Comparison of ENCODE assay signal across 1 cellular context in the genomic region with DNA sequence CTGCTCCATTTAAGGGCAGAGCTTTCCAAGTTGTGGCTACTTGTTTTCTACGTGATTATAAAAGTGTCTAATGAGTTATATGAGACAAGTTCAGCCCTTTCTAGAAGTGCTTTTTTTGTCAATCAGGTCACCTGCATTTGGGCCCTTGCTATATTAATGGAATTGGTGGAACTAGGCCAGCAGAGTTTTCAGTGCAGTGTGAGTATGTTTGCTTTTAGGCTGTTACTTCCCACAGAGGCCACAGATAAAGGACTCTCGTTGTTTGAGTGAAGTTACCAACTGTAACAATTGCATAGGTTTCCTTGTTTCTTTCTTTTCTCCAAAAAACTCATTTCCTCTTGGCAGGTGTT.
A peak's percentile ranks its signal among the peaks of the same experiment; 100 is the strongest.
TF ChIP-seq lines count a peak whose summit lies in the region.

No MANE protein-coding gene starts in this region.

TF ChIP-seq in K562, 482 proteins besides CTCF, POLR2A, EP300 and RAD21 (continued from another document):
- TF ChIP-seq, protein P1, sequence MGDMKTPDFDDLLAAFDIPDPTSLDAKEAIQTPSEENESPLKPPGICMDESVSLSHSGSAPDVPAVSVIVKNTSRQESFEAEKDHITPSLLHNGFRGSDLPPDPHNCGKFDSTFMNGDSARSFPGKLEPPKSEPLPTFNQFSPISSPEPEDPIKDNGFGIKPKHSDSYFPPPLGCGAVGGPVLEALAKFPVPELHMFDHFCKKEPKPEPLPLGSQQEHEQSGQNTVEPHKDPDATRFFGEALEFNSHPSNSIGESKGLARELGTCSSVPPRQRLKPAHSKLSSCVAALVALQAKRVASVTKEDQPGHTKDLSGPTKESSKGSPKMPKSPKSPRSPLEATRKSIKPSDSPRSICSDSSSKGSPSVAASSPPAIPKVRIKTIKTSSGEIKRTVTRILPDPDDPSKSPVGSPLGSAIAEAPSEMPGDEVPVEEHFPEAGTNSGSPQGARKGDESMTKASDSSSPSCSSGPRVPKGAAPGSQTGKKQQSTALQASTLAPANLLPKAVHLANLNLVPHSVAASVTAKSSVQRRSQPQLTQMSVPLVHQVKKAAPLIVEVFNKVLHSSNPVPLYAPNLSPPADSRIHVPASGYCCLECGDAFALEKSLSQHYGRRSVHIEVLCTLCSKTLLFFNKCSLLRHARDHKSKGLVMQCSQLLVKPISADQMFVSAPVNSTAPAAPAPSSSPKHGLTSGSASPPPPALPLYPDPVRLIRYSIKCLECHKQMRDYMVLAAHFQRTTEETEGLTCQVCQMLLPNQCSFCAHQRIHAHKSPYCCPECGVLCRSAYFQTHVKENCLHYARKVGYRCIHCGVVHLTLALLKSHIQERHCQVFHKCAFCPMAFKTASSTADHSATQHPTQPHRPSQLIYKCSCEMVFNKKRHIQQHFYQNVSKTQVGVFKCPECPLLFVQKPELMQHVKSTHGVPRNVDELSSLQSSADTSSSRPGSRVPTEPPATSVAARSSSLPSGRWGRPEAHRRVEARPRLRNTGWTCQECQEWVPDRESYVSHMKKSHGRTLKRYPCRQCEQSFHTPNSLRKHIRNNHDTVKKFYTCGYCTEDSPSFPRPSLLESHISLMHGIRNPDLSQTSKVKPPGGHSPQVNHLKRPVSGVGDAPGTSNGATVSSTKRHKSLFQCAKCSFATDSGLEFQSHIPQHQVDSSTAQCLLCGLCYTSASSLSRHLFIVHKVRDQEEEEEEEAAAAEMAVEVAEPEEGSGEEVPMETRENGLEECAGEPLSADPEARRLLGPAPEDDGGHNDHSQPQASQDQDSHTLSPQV (IDR thresholded peaks at IDR 0.05), result 0 out of 2 replicates have a peak, but pooled peaks have one; percentile 40
- TF ChIP-seq, protein P2, sequence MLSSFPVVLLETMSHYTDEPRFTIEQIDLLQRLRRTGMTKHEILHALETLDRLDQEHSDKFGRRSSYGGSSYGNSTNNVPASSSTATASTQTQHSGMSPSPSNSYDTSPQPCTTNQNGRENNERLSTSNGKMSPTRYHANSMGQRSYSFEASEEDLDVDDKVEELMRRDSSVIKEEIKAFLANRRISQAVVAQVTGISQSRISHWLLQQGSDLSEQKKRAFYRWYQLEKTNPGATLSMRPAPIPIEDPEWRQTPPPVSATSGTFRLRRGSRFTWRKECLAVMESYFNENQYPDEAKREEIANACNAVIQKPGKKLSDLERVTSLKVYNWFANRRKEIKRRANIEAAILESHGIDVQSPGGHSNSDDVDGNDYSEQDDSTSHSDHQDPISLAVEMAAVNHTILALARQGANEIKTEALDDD (IDR thresholded peaks at IDR 0.05), result peak; percentile 88
- no peak for TF ChIP-seq ZNF668 (CRISPR knock-in tag; IDR thresholded peaks at IDR 0.05)
- TF ChIP-seq SOX6 (IDR thresholded peaks at IDR 0.05), result peak; percentile 34; the same call in 1 of the 2 replicates
- TF ChIP-seq ZFX (CRISPR knock-in tag; IDR thresholded peaks at IDR 0.05), result peak; percentile 70; the same call in 1 of the 2 replicates
- TF ChIP-seq RBFOX2 (IDR thresholded peaks at IDR 0.05; ENCODE audit: low read depth, low read length), result 0 out of 2 replicates have a peak, but pooled peaks have one; percentile 10
- TF ChIP-seq ZNF699 (CRISPR knock-in tag; IDR thresholded peaks at IDR 0.05; ENCODE audit: insufficient replicate concordance), result no peak
- TF ChIP-seq TEAD4 (IDR thresholded peaks at IDR 0.05; ENCODE audit: low read length), result peak; percentile 29; the same call in 1 of the 2 replicates
- TF ChIP-seq TEAD4 (CRISPR knock-in tag; IDR thresholded peaks at IDR 0.05; ENCODE audit: borderline replicate concordance), result no peak
- TF ChIP-seq FOXP1 (CRISPR knock-in tag; IDR thresholded peaks at IDR 0.05), result no peak
- peak; percentile 26; the same call in 1 of the 2 replicates for TF ChIP-seq CREM (IDR thresholded peaks at IDR 0.05; ENCODE audit: low read depth)
- TF ChIP-seq ARID4B (CRISPR knock-in tag; IDR thresholded peaks at IDR 0.05), result peak; percentile 12; the same call in 1 of the 2 replicates
- peak; percentile 23 for TF ChIP-seq CHD4 (IDR thresholded peaks at IDR 0.05; ENCODE audit: insufficient read depth, insufficient replicate concordance, low read depth, low read length, poor library complexity, severe bottlenecking)
- no peak for TF ChIP-seq FOXJ3 (CRISPR knock-in tag; IDR thresholded peaks at IDR 0.05)
- no peak for TF ChIP-seq ZNF3 (CRISPR knock-in tag; IDR thresholded peaks at IDR 0.05)
- peak; percentile 40 for TF ChIP-seq NFIC (IDR thresholded peaks at IDR 0.05)
- peak; percentile 9; the same call in 1 of the 2 replicates for TF ChIP-seq SP1 (CRISPR knock-in tag; IDR thresholded peaks at IDR 0.05)
TF ChIP-seq in K562: peak in this region for 13.
